ENCODE assay signal across 28 cellular contexts in the genomic region with DNA sequence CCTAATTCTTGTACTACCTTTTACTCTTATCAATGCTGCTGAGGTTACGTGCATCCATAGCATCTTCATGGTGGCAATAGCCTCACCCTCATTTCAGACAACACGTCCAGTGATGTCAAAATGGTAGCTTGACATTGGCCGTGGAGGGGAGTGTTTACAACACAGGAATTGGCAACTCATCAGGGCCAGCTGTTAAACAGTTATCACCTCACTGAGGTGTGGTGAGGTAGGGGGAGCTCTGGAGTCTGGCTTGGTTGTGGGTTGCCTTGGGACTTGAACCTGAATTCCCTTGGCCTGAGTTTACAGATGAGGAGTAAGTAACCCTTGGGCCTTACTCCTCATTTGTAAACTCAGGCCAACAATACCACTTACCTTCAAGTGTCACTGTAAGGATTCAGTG. TPM values are rescaled to one million over a fixed set of nuclear protein-coding genes. Genes with fewer than 3 reads are reported as not detected.
DNase-seq lines count a peak whose midpoint lies in the region; ATAC-seq and TF ChIP-seq lines count a peak whose summit lies in the region.
"Had no signal": no experiment of that assay in that cellular context is flagged by ENCODE, and none has a peak within 500 bp of the region (broad histone marks: within the 10 kb centered on the region; RNA-seq: fewer than 3 reads in every experiment).

No MANE protein-coding gene starts in this region.

- peaks cover 43% of the 10 kb centered on the region for H3K36me3 Mint-ChIP-seq in activated CD4-positive, alpha-beta T cell treated with anti-CD3 and anti-CD28 coated beads, Interleukin-2, amount 10 ng/mL, durations not matched to agents 24 days and 14 days (ENCODE audit: low read depth)
- peaks cover 76% of the 10 kb centered on the region for H3K36me3 Mint-ChIP-seq in activated CD4-positive, alpha-beta memory T cell treated with anti-CD3 and anti-CD28 coated beads, Interleukin-2, amount 10 ng/mL, durations not matched to agents 7 days and 5 days (ENCODE audit: low read depth)
- H3K36me3 Mint-ChIP-seq in T-helper 17 cell (ENCODE audit: low read depth), result no peaks in the 10 kb centered on the region
- H3K36me3 Mint-ChIP-seq: brain had no signal

- peaks cover 78% of the 10 kb centered on the region for H3K79me2 ChIP-seq in DND-41 (ENCODE audit: insufficient read depth, low read length)
- H3K79me2 ChIP-seq: hepatocyte had no signal

- no peaks in the 10 kb centered on the region for H3K9me3 Mint-ChIP-seq in activated CD4-positive, alpha-beta T cell treated with anti-CD3 and anti-CD28 coated beads, Interleukin-2, amount 10 ng/mL, durations not matched to agents 24 days and 14 days
- no peaks in the 10 kb centered on the region for H3K9me3 Mint-ChIP-seq in activated CD4-positive, alpha-beta memory T cell treated with anti-CD3 and anti-CD28 coated beads, Interleukin-2, amount 10 ng/mL, durations not matched to agents 7 days and 5 days
- H3K9me3 Mint-ChIP-seq: stimulated activated memory B cell treated with anti-CD40 and anti-IgM and Interleukin-4, amounts not matched to agents 10 μg/mL and 1 μg/mL and 100 μg/mL, for 72 hours had no signal

- POLR2A ChIA-PET in activated CD4-positive, alpha-beta memory T cell treated with anti-CD3 and anti-CD28 coated beads, Interleukin-2, amount 10 ng/mL, durations not matched to agents 7 days and 5 days (lab: Charles Lee), result interaction anchor here (0.7 to 20.1 kb wide), 4 partner anchors 4 to 44 kb away, joined by 4 to 229 read pairs (median 116); a partner anchor contains a TSS

- CTCF ChIA-PET in activated CD4-positive, alpha-beta memory T cell treated with anti-CD3 and anti-CD28 coated beads, Interleukin-2, amount 10 ng/mL, durations not matched to agents 7 days and 5 days (lab: Charles Lee), result interaction anchor here (0.5 kb wide), 1 partner anchor 52 kb away, joined by 5 read pairs; no protein-coding TSS in a partner anchor

- H3K9ac ChIP-seq in DND-41 (ENCODE audit: low read depth, low read length), result no peak overlapping the region
- H3K9ac ChIP-seq: SK-N-SH had no signal

- no peak overlapping the region for H3K4me2 ChIP-seq in DND-41 (ENCODE audit: insufficient read depth, low read length)
- H3K4me2 ChIP-seq: hepatocyte, SK-N-SH had no signal

- H3K36me3 ChIP-seq in DND-41 (ENCODE audit: insufficient read depth, low read length) (peaks cover 95% of the 10 kb centered on the region), neutrophil (peaks cover 84% of the 10 kb centered on the region), upper lobe of left lung (peaks cover 0 to 7% (median 3%) of the 10 kb centered on the region in 4 donors)
- H3K36me3 ChIP-seq: gastrocnemius medialis, prostate gland had no signal

- intact Hi-C loops in activated CD4-positive, alpha-beta T cell treated with anti-CD3 and anti-CD28 coated beads, Interleukin-2, amount 10 ng/mL, durations not matched to agents 24 days and 14 days (cut with micrococcal nuclease), result no loop called here

- H3K9me3 ChIP-seq in DND-41 (ENCODE audit: insufficient read depth, low read length, severe bottlenecking), result no peaks in the 10 kb centered on the region
- no peaks in the 10 kb centered on the region for H3K9me3 ChIP-seq in neutrophil
- H3K9me3 ChIP-seq in upper lobe of left lung, result no peaks in the 10 kb centered on the region
- H3K9me3 ChIP-seq in T-helper 17 cell (ENCODE audit: control insufficient read depth, low read length, poor library complexity, severe bottlenecking), result no peaks in the 10 kb centered on the region
- H3K9me3 ChIP-seq: gastrocnemius medialis, prostate gland, SK-N-SH, testis had no signal

- ATAC-seq in DND-41 (ENCODE audit: insufficient read depth, low read depth) (no peak), upper lobe of left lung (ENCODE audit: low FRiP score in 2 of 2) (no peak), T-helper 17 cell (no peak)
- ATAC-seq: gastrocnemius medialis; left cardiac atrium; PC-3; sciatic nerve; stimulated activated memory B cell treated with anti-CD40 and anti-IgM and Interleukin-4, amounts not matched to agents 10 μg/mL and 1 μg/mL and 100 μg/mL, for 72 hours had no signal

- H3K4me3 Mint-ChIP-seq in activated CD4-positive, alpha-beta T cell treated with anti-CD3 and anti-CD28 coated beads, Interleukin-2, amount 10 ng/mL, durations not matched to agents 24 days and 14 days, result no peak overlapping the region
- no peak overlapping the region for H3K4me3 Mint-ChIP-seq in activated CD4-positive, alpha-beta memory T cell treated with anti-CD3 and anti-CD28 coated beads, Interleukin-2, amount 10 ng/mL, durations not matched to agents 7 days and 5 days
- H3K4me3 Mint-ChIP-seq in T-helper 17 cell, result no peak overlapping the region
- H3K4me3 Mint-ChIP-seq: brain; stimulated activated memory B cell treated with anti-CD40 and anti-IgM and Interleukin-4, amounts not matched to agents 10 μg/mL and 1 μg/mL and 100 μg/mL, for 72 hours had no signal

- H3K27ac Mint-ChIP-seq in activated CD4-positive, alpha-beta T cell treated with anti-CD3 and anti-CD28 coated beads, Interleukin-2, amount 10 ng/mL, durations not matched to agents 24 days and 14 days, result peak overlapping the region; percentile 58
- peak overlapping the region; percentile 35 for H3K27ac Mint-ChIP-seq in activated CD4-positive, alpha-beta memory T cell treated with anti-CD3 and anti-CD28 coated beads, Interleukin-2, amount 10 ng/mL, durations not matched to agents 7 days and 5 days
- H3K27ac Mint-ChIP-seq in T-helper 17 cell, result no peak overlapping the region
- H3K27ac Mint-ChIP-seq: brain had no signal

- TF ChIP-seq CTCF in DND-41 (IDR thresholded peaks at IDR 0.05; ENCODE audit: borderline replicate concordance, extremely low read depth, low read length, poor library complexity, severe bottlenecking) (no peak), neutrophil (IDR thresholded peaks at IDR 0.05) (no peak), upper lobe of left lung (IDR thresholded peaks at IDR 0.05) (no peak)

- no peak for DNase-seq in activated CD4-positive, alpha-beta T cell treated with anti-CD3 and anti-CD28 coated beads, Interleukin-2, amount 10 ng/mL, durations not matched to agents 24 days and 14 days
- no peak for DNase-seq in activated CD4-positive, alpha-beta T cell treated with anti-CD3 and anti-CD28 coated beads for 48 hours
- peak; percentile 10 for DNase-seq in DND-41
- no peak for DNase-seq in activated CD4-positive, alpha-beta memory T cell treated with anti-CD3 and anti-CD28 coated beads, Interleukin-2, amount 10 ng/mL, durations not matched to agents 7 days and 5 days
- DNase-seq in upper lobe of left lung, result no peak
- no peak for DNase-seq in T-helper 17 cell
- no peak for DNase-seq in NCI-H1694 (lab: John Stamatoyannopoulos, UW)
- DNase-seq: activated CD8-positive, alpha-beta memory T cell treated with anti-CD3 and anti-CD28 coated beads, Interleukin-2, amount 50 U/mL, for 4 hours; AML-193; gastrocnemius medialis; GDM1; H7; IMR-90; left cardiac atrium; mammary epithelial cell; NCI-H1092; NCI-H1930; PC-3; SK-N-SH; stimulated activated CD4-positive, alpha-beta T cell treated with anti-CD3 and anti-CD28 coated beads, Interleukin-4, amount 100 ng/mL, for 4 hours; testis had no signal

- WGBS in upper lobe of left lung, 2 donors, result 77 to 83% methylated on average over 3 of the region's 3 CpGs

- TF ChIP-seq POLR2A in upper lobe of left lung (IDR thresholded peaks at IDR 0.05), result no peak

- H3K4me1 ChIP-seq in DND-41 (ENCODE audit: insufficient read depth, low read length) (peaks cover 50% of the 10 kb centered on the region), neutrophil (ENCODE audit: control insufficient read depth in 1 of 2, insufficient read depth in 1 of 2, low read depth in 1 of 2, low read length in 1 of 2) (peaks cover 24 to 25% of the 10 kb centered on the region in 2 experiments), upper lobe of left lung (peaks cover 0 to 9% (median 0%) of the 10 kb centered on the region in 4 donors)
- H3K4me1 ChIP-seq: gastrocnemius medialis, prostate gland, testis had no signal

- H2AFZ ChIP-seq in DND-41 (ENCODE audit: low read depth, low read length), result no peak overlapping the region
- H2AFZ ChIP-seq: hepatocyte had no signal

- H4K20me1 ChIP-seq in DND-41 (ENCODE audit: insufficient read depth, low read length), result peaks cover 89% of the 10 kb centered on the region

- H3K4me1 Mint-ChIP-seq in activated CD4-positive, alpha-beta T cell treated with anti-CD3 and anti-CD28 coated beads, Interleukin-2, amount 10 ng/mL, durations not matched to agents 24 days and 14 days, result peaks cover 20% of the 10 kb centered on the region
- peaks cover 40% of the 10 kb centered on the region for H3K4me1 Mint-ChIP-seq in activated CD4-positive, alpha-beta memory T cell treated with anti-CD3 and anti-CD28 coated beads, Interleukin-2, amount 10 ng/mL, durations not matched to agents 7 days and 5 days
- peaks cover 13% of the 10 kb centered on the region for H3K4me1 Mint-ChIP-seq in T-helper 17 cell
- H3K4me1 Mint-ChIP-seq: brain had no signal

- no peaks in the 10 kb centered on the region for H3K27me3 Mint-ChIP-seq in activated CD4-positive, alpha-beta T cell treated with anti-CD3 and anti-CD28 coated beads, Interleukin-2, amount 10 ng/mL, durations not matched to agents 24 days and 14 days
- no peaks in the 10 kb centered on the region for H3K27me3 Mint-ChIP-seq in activated CD4-positive, alpha-beta memory T cell treated with anti-CD3 and anti-CD28 coated beads, Interleukin-2, amount 10 ng/mL, durations not matched to agents 7 days and 5 days
- H3K27me3 Mint-ChIP-seq in T-helper 17 cell, result no peaks in the 10 kb centered on the region
- H3K27me3 Mint-ChIP-seq: brain; stimulated activated memory B cell treated with anti-CD40 and anti-IgM and Interleukin-4, amounts not matched to agents 10 μg/mL and 1 μg/mL and 100 μg/mL, for 72 hours had no signal

- no peak for TF ChIP-seq EP300 in upper lobe of left lung (IDR thresholded peaks at IDR 0.05)

- H3K27me3 ChIP-seq in DND-41 (ENCODE audit: insufficient read depth, low read length, poor library complexity) (no peaks in the 10 kb centered on the region), neutrophil (no peaks in the 10 kb centered on the region), upper lobe of left lung (no peaks in the 10 kb centered on the region)
- H3K27me3 ChIP-seq: gastrocnemius medialis, hepatocyte, testis had no signal

- H3K27ac ChIP-seq in DND-41 (ENCODE audit: low read length), result peak overlapping the region; percentile 38; the same call in 1 of the 2 replicates
- H3K27ac ChIP-seq in neutrophil, result peak overlapping the region; percentile 42
- H3K27ac ChIP-seq in upper lobe of left lung, result no peak overlapping the region
- H3K27ac ChIP-seq: dorsolateral prefrontal cortex, gastrocnemius medialis, hepatocyte, prostate gland, testis had no signal

- no peak overlapping the region for H3K4me3 ChIP-seq in DND-41 (ENCODE audit: low read depth in 1 of 2, low read length in 2 of 2)
- no peak overlapping the region for H3K4me3 ChIP-seq in neutrophil (ENCODE audit: low read depth in 1 of 2, low read length in 1 of 2)
- H3K4me3 ChIP-seq in upper lobe of left lung, result no peak overlapping the region
- H3K4me3 ChIP-seq: dorsolateral prefrontal cortex, gastrocnemius medialis, hepatocyte, prostate gland, testis had no signal

RNA-seq across cellular contexts. Expression of a gene that starts 10.4 kb away (rescaled TPM):
- 115 and 116 TPM in 2 replicates for total RNA-seq in activated CD4-positive, alpha-beta T cell treated with anti-CD3 and anti-CD28 coated beads, Interleukin-2, amount 10 ng/mL, durations not matched to agents 24 days and 14 days
- 100 to 1,000 TPM; 229 to 245 TPM for total RNA-seq in activated CD4-positive, alpha-beta memory T cell treated with anti-CD3 and anti-CD28 coated beads, Interleukin-2, amount 10 ng/mL, durations not matched to agents 7 days and 5 days
- 10 to 100 TPM; 21.5 to 60.3 (median 37.9) TPM for total RNA-seq in upper lobe of left lung
- 100 to 1,000 TPM; 114 to 116 TPM for total RNA-seq in T-helper 17 cell
- total RNA-seq: H7, IMR-90, mammary epithelial cell, PC-3 had no signal

RNA-seq across cellular contexts. Expression of a gene that starts 51.4 kb away (rescaled TPM):
- 0.24 and 0.28 TPM in 2 replicates for total RNA-seq in activated CD4-positive, alpha-beta T cell treated with anti-CD3 and anti-CD28 coated beads, Interleukin-2, amount 10 ng/mL, durations not matched to agents 24 days and 14 days
- total RNA-seq in activated CD4-positive, alpha-beta memory T cell treated with anti-CD3 and anti-CD28 coated beads, Interleukin-2, amount 10 ng/mL, durations not matched to agents 7 days and 5 days, result 1 to 10 TPM; 1.7 to 2.1 TPM
- total RNA-seq in upper lobe of left lung, result 1 to 10 TPM in 3 of 6 donors, under 1 TPM in 1, not detected in 2; 0.91 to 5.1 (median 2.5) TPM
- total RNA-seq in T-helper 17 cell, result under 1 TPM; 0.25 to 0.83 TPM
- total RNA-seq: mammary epithelial cell, PC-3 had no signal

RNA-seq across cellular contexts. Expression of a gene that starts 53.5 kb away (rescaled TPM):
- total RNA-seq in activated CD4-positive, alpha-beta T cell treated with anti-CD3 and anti-CD28 coated beads, Interleukin-2, amount 10 ng/mL, durations not matched to agents 24 days and 14 days, result 13.4 and 14.6 TPM in 2 replicates
- total RNA-seq in activated CD4-positive, alpha-beta memory T cell treated with anti-CD3 and anti-CD28 coated beads, Interleukin-2, amount 10 ng/mL, durations not matched to agents 7 days and 5 days, result 1 to 10 TPM; 5.8 to 7.5 TPM
- total RNA-seq in upper lobe of left lung (10 to 100 TPM; 16.8 to 67.8 (median 41.7) TPM), T-helper 17 cell (1 to 10 TPM; 5.0 to 5.5 TPM)

Comparison
In these comparisons a context has a peak if more than half of its experiments do, and no peak if none do; other contexts are left out.
1. H3K27ac ChIP-seq: peak in DND-41 (single experiment) and neutrophil (single experiment); none in upper lobe of left lung (0 of 4).